Comparison of ENCODE assay signal across 8 cellular contexts in the genomic region with DNA sequence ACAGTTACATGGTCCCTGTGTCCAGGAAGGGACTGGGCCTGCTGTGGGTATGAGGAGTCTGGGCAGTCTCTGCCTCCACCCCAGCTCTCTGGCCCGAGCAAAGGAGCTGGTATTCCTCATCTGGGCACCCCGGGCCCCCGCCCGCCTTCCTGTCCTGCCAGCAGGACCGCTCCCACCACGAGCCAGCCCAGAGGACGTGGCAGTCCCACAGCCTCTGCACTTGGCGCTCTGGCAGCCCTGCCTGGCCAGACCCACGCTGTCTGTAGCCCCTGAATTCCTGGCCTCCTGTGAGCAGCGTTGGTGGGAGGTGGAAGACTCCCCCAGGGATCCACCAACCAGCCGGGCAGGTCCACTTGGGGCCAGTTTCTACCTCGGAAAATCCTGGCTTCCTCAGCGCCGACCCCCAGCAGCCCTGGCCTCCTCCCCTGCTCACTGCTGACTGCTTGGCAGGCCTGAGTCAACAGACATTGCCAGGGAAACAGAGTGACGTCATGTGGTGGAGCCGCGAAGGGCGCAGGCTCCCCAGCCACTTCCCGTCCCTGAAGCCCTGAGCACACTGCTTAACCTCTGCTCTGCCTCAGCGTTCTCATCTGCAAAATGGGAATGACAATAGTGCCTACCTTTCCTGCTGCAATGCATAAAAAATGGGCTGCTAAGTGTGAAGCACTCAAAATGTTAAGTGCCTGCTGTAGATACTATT. TPM values are rescaled to one million over a fixed set of nuclear protein-coding genes. Genes with fewer than 3 reads are reported as not detected.
DNase-seq lines count a peak whose midpoint lies in the region; ATAC-seq lines count a peak whose summit lies in the region.

No MANE protein-coding gene starts in this region.

- DNase-seq in SK-N-DZ (ENCODE audit: low spot score): peak; percentile 56
- peak; percentile 85 for DNase-seq in Right ventricle myocardium superior
- peak; percentile 77 for DNase-seq in putamen (ENCODE audit: low spot score)
- peak; percentile 94 to 95 for DNase-seq in aorta

- H3K4me2 ChIP-seq in BLaER1: peak overlapping the region; percentile 13; the same call in 1 of the 2 replicates

- no peaks in the 10 kb centered on the region for H4K20me1 ChIP-seq in BLaER1

- H3K4me1 ChIP-seq in BLaER1: peaks cover 22% of the 10 kb centered on the region
- no peaks in the 10 kb centered on the region for H3K4me1 ChIP-seq in aorta (ENCODE audit: control insufficient read depth in 1 of 2, insufficient read depth in 2 of 2, low read length in 2 of 2)

- 11 to 39% (median 29%) methylated on average over 18 to 20 of the region's 20 CpGs for WGBS in adipose tissue, 3 donors
- 3 to 5% methylated on average over 20 of the region's 20 CpGs for WGBS in aorta, 2 donors

- H3K27me3 ChIP-seq in BLaER1 (no peaks in the 10 kb centered on the region), aorta (ENCODE audit: control insufficient read depth in 1 of 2, insufficient read depth in 2 of 2, low read length in 1 of 2) (no peaks in the 10 kb centered on the region)

- H3K9ac ChIP-seq in BLaER1: no peak overlapping the region

- no peak overlapping the region for H3K4me3 ChIP-seq in BLaER1
- H3K4me3 ChIP-seq in aorta (ENCODE audit: low read length in 2 of 2): no peak overlapping the region

- H3K27ac ChIP-seq in BLaER1: peak overlapping the region; percentile 41
- H3K27ac ChIP-seq in adipose tissue (ENCODE audit: low read depth, low read length): peak overlapping the region; percentile 54
- peak overlapping the region in 1 of 2 donors; percentile 88 for H3K27ac ChIP-seq in aorta (ENCODE audit: low read depth in 1 of 2, low read length in 2 of 2)

- H3K9me3 ChIP-seq in BLaER1 (no peaks in the 10 kb centered on the region), aorta (ENCODE audit: control insufficient read depth, low read length) (no peaks in the 10 kb centered on the region)

- H3K36me3 ChIP-seq in BLaER1 (no peaks in the 10 kb centered on the region), aorta (ENCODE audit: control insufficient read depth in 1 of 2, insufficient read depth in 2 of 2, low read length in 1 of 2) (peaks cover 3 to 12% of the 10 kb centered on the region in 2 donors)

- peak; percentile 69 for ATAC-seq in HG03442 (IDR thresholded peaks at IDR 0.05; ENCODE audit: unreplicated experiment)
- peak; percentile 95 for ATAC-seq in Right ventricle myocardium superior (ENCODE audit: poor library complexity)
- peak; percentile 92 for ATAC-seq in aorta (ENCODE audit: low FRiP score)
- no peak for ATAC-seq in HG02981 (IDR thresholded peaks at IDR 0.05; ENCODE audit: unreplicated experiment)

- intact Hi-C loops in Right ventricle myocardium superior (cut with DNase I) (no loop called here), aorta (cut with DNase I) (loop anchor here in 1 of 2 donors (5.0 to 10.0 kb wide), 3 partner anchors 110 to 323 kb away; a partner anchor contains a TSS)

RNA-seq across cellular contexts. Expression of a gene that starts 21.6 kb away (rescaled TPM):
- polyA plus RNA-seq in SK-N-DZ (2014; cell fraction: cytosol; rRNA removed): 16.3 and 21.9 TPM in 2 replicates
- 17.3 and 18.2 TPM in 2 replicates for polyA plus RNA-seq in SK-N-DZ (2014; cell fraction: nucleus; rRNA removed)
- 10 to 100 TPM in 1 of 3 donors, 1 to 10 TPM in 2; 4.5 to 13.2 (median 6.2) TPM for polyA plus RNA-seq in adipose tissue
- 8.6 TPM for total RNA-seq in Right ventricle myocardium superior
- 10 to 100 TPM; 14.7 to 18.9 TPM for total RNA-seq in aorta
- polyA plus RNA-seq in aorta: 1 to 10 TPM; 6.1 to 8.4 TPM

RNA-seq across cellular contexts. Expression of a gene that starts 34.0 kb away (rescaled TPM):
- 0.77 and 1.3 TPM in 2 replicates for polyA plus RNA-seq in SK-N-DZ (2014; cell fraction: cytosol; rRNA removed)
- 0.49 and 0.69 TPM in 2 replicates for polyA plus RNA-seq in SK-N-DZ (2014; cell fraction: nucleus; rRNA removed)
- polyA plus RNA-seq in adipose tissue (100 to 1,000 TPM in 2 of 3 donors, 10 to 100 TPM in 1; 49.6 to 142 (median 126) TPM), aorta (1,000 to 10,000 TPM in 1 of 2 donors, 100 to 1,000 TPM in 1; 262 to 1,097 TPM)
- total RNA-seq in Right ventricle myocardium superior (33.2 TPM), aorta (100 to 1,000 TPM; 556 to 836 TPM)

Comparison
In these comparisons a context has a peak if more than half of its experiments do, and no peak if none do; other contexts are left out.
1. RNA of a gene that starts 34.0 kb away (total RNA-seq): 556 to 836 TPM in aorta; 33.2 TPM in Right ventricle myocardium superior (single experiment); every median in the first group is over 10 times any median in the second.
2. Peak in every context shown above with its lines, with median percentiles within 50 percentile points of each other: DNase-seq.